ENCODE assay signal across 11 cellular contexts in genomic region chr1:184160236-184160635, GRCh38.
DNase-seq lines count a peak whose midpoint lies in the region; ATAC-seq and TF ChIP-seq lines count a peak whose summit lies in the region.
"Had no signal": no experiment of that assay in that cellular context is flagged by ENCODE, and none has a peak within 500 bp of the region (broad histone marks: within the 10 kb centered on the region; RNA-seq: fewer than 3 reads in every experiment).

No MANE protein-coding gene starts in this region.

- CTCF ChIA-PET in activated CD8-positive, alpha-beta memory T cell treated with anti-CD3 and anti-CD28 coated beads, Interleukin-2, amount 10 ng/mL, durations not matched to agents 7 days and 5 days (lab: Charles Lee) = interaction anchor here (1.4 kb wide), 1 partner anchor 109 kb away, joined by 3 read pairs; the partner anchor contains the start of gene TSEN15

- intact Hi-C loops in vagina (cut with DNase I) = no loop called here

- no peak for TF ChIP-seq POLR2A in vagina (IDR thresholded peaks at IDR 0.05)

- peaks cover 1% of the 10 kb centered on the region for H3K9me3 Mint-ChIP-seq in activated CD8-positive, alpha-beta memory T cell treated with anti-CD3 and anti-CD28 coated beads, Interleukin-2, amount 10 ng/mL, durations not matched to agents 7 days and 5 days (ENCODE audit: low read depth)

- no peak overlapping the region for H3K4me3 Mint-ChIP-seq in activated CD8-positive, alpha-beta memory T cell treated with anti-CD3 and anti-CD28 coated beads, Interleukin-2, amount 10 ng/mL, durations not matched to agents 7 days and 5 days

- no peak overlapping the region for H3K27ac Mint-ChIP-seq in activated CD8-positive, alpha-beta memory T cell treated with anti-CD3 and anti-CD28 coated beads, Interleukin-2, amount 10 ng/mL, durations not matched to agents 7 days and 5 days

- H3K4me3 ChIP-seq in choroid plexus epithelial cell (ENCODE audit: low read depth, low read length) = no peak overlapping the region
- no peak overlapping the region for H3K4me3 ChIP-seq in vagina

- DNase-seq in activated CD8-positive, alpha-beta memory T cell treated with anti-CD3 and anti-CD28 coated beads, Interleukin-2, amount 10 ng/mL, durations not matched to agents 7 days and 5 days = peak; percentile 83
- no peak for DNase-seq in activated CD8-positive, alpha-beta memory T cell treated with anti-CD3 and anti-CD28 coated beads, Interleukin-2, amount 50 U/mL, for 48 hours
- peak; percentile 20 for DNase-seq in LHCN-M2 (ENCODE audit: low read depth)
- DNase-seq in choroid plexus epithelial cell (ENCODE audit: low read depth) = peak; percentile 21
- peak in 2 of 3 experiments; percentile 22 to 31 for DNase-seq in stimulated activated CD4-positive, alpha-beta T cell treated with anti-CD3 and anti-CD28 coated beads, TNF-alpha, amount 100 ng/mL, for 24 hours (ENCODE audit: low read depth in 3 of 3)
- no peak for DNase-seq in vagina (ENCODE audit: extremely low spot score in 2 of 2)
- no peak for DNase-seq in NCI-H526 (lab: John Stamatoyannopoulos, UW)
- DNase-seq: activated gamma-delta T cell treated with Interleukin-2 at 50 U/mL for 16 hours, NCI-H2227 treated with DMSO at 0.1 percent for 48 hours had no signal

- TF ChIP-seq CTCF in choroid plexus epithelial cell (conservative IDR thresholded peaks at IDR 0.05; ENCODE audit: low read depth, low read length) (no peak), vagina (IDR thresholded peaks at IDR 0.05) (no peak)

- no peaks in the 10 kb centered on the region for H3K9me3 ChIP-seq in vagina

- no peak overlapping the region for H3K27ac ChIP-seq in vagina
- H3K27ac ChIP-seq: C4-2B had no signal

- peak; percentile 83 for ATAC-seq in activated CD8-positive, alpha-beta memory T cell treated with anti-CD3 and anti-CD28 coated beads, Interleukin-2, amount 10 ng/mL, durations not matched to agents 7 days and 5 days
- no peak for ATAC-seq in GM21528 (IDR thresholded peaks at IDR 0.05; ENCODE audit: low FRiP score, unreplicated experiment)

- peaks cover 30% of the 10 kb centered on the region for H3K4me1 Mint-ChIP-seq in activated CD8-positive, alpha-beta memory T cell treated with anti-CD3 and anti-CD28 coated beads, Interleukin-2, amount 10 ng/mL, durations not matched to agents 7 days and 5 days

- H3K4me1 ChIP-seq in vagina = peaks cover 16% of the 10 kb centered on the region

- H3K36me3 Mint-ChIP-seq in activated CD8-positive, alpha-beta memory T cell treated with anti-CD3 and anti-CD28 coated beads, Interleukin-2, amount 10 ng/mL, durations not matched to agents 7 days and 5 days = peaks cover 2% of the 10 kb centered on the region

- H3K27me3 ChIP-seq in vagina = no peaks in the 10 kb centered on the region

- no peaks in the 10 kb centered on the region for H3K27me3 Mint-ChIP-seq in activated CD8-positive, alpha-beta memory T cell treated with anti-CD3 and anti-CD28 coated beads, Interleukin-2, amount 10 ng/mL, durations not matched to agents 7 days and 5 days

- no peaks in the 10 kb centered on the region for H3K36me3 ChIP-seq in vagina

Comparison
In these comparisons a context has a peak if more than half of its experiments do, and no peak if none do; other contexts are left out.
1. DNase-seq: peak in activated CD8-positive, alpha-beta memory T cell treated with anti-CD3 and anti-CD28 coated beads, Interleukin-2, amount 10 ng/mL, durations not matched to agents 7 days and 5 days (single experiment), LHCN-M2 (single experiment), choroid plexus epithelial cell (single experiment) and stimulated activated CD4-positive, alpha-beta T cell treated with anti-CD3 and anti-CD28 coated beads, TNF-alpha, amount 100 ng/mL, for 24 hours (2 of 3); none in activated CD8-positive, alpha-beta memory T cell treated with anti-CD3 and anti-CD28 coated beads, Interleukin-2, amount 50 U/mL, for 48 hours (single experiment), vagina (0 of 2) and NCI-H526 (0 of 2).